1 cellular context compared by ENCODE assay signal in the genomic region with DNA sequence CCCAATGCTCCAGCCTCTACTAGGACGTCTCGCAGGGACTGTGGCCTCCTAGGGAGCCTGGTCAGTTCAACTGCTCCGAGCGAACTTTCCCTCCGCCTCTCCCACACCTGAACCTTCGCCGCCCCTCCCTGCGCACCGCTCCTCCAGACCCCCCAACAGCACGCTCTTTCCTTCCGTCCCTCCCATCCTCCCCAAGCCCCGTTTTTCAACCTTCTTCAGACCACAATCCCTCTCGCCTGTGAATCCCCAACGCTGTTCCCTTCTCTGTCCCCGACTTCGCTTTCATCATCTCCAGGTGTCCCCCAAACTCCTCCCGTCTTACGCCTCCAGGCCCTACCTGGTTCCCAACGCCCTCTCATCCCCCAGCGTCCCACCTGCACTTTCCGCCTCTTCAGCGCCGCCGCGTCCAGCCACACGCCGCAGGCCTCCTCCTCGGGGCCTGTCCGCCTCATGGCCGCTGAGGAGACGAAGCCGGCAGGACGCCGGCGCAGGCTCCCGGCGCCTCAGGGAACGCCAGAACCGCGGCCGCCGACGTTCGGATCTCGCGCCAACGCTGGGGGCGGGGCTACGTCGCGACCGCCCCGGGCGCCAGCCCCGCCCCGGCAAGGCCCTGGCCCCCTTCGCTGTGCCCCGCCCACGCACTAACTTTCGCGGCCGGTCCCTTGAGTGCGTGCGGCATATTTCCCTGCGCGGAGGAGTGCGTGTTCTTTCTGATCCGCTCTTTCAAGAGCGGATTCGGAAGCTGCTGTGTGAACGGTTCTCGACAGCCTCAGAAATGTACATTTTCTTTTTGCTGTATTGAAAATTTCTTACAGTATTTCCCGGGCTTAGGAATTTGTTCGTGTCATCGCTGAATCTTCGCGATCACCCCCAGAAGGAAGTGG.
A peak's percentile ranks its signal among the peaks of the same experiment; 100 is the strongest.
TF ChIP-seq lines count a peak whose summit lies in the region.

Gene AUNIP (minus strand): TSS at position 552 of the 884 bp plus-strand sequence. CDS start 100 bp downstream, at position 452.

TF ChIP-seq in SK-N-SH, 30 proteins besides CTCF, POLR2A, EP300 and RAD21 (continued from another document):
- TF ChIP-seq, protein P1, sequence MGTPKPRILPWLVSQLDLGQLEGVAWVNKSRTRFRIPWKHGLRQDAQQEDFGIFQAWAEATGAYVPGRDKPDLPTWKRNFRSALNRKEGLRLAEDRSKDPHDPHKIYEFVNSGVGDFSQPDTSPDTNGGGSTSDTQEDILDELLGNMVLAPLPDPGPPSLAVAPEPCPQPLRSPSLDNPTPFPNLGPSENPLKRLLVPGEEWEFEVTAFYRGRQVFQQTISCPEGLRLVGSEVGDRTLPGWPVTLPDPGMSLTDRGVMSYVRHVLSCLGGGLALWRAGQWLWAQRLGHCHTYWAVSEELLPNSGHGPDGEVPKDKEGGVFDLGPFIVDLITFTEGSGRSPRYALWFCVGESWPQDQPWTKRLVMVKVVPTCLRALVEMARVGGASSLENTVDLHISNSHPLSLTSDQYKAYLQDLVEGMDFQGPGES (IDR thresholded peaks at IDR 0.05; ENCODE audit: low read depth, low read length): no peak
- no peak for TF ChIP-seq GATA2 (CRISPR knock-in tag; IDR thresholded peaks at IDR 0.05)
- TF ChIP-seq POLR2AphosphoS5 (IDR thresholded peaks at IDR 0.05; ENCODE audit: low read depth, low read length): peak; percentile 85
- no peak for TF ChIP-seq JUND (IDR thresholded peaks at IDR 0.05)
- TF ChIP-seq TAF1 (IDR thresholded peaks at IDR 0.05; ENCODE audit: borderline replicate concordance, low read depth, low read length): no peak; the same call in 1 of the 2 replicates
- TF ChIP-seq CHD2 (IDR thresholded peaks at IDR 0.05; ENCODE audit: low read length, partially characterized antibody): peak; percentile 77
- no peak for TF ChIP-seq RFX5 (IDR thresholded peaks at IDR 0.05; ENCODE audit: low read length)
- no peak for TF ChIP-seq TEAD4 (IDR thresholded peaks at IDR 0.05; ENCODE audit: borderline replicate concordance, insufficient read depth)
- TF ChIP-seq, protein P2, sequence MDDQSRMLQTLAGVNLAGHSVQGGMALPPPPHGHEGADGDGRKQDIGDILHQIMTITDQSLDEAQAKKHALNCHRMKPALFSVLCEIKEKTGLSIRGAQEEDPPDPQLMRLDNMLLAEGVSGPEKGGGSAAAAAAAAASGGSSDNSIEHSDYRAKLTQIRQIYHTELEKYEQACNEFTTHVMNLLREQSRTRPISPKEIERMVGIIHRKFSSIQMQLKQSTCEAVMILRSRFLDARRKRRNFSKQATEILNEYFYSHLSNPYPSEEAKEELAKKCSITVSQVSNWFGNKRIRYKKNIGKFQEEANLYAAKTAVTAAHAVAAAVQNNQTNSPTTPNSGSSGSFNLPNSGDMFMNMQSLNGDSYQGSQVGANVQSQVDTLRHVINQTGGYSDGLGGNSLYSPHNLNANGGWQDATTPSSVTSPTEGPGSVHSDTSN (IDR thresholded peaks at IDR 0.05): no peak
- TF ChIP-seq SIN3A (IDR thresholded peaks at IDR 0.05; ENCODE audit: borderline replicate concordance, low read depth, low read length): peak; percentile 99
- no peak for TF ChIP-seq ELF1 (IDR thresholded peaks at IDR 0.05)
- no peak for TF ChIP-seq EZH2phosphoT487 (IDR thresholded peaks at IDR 0.05; ENCODE audit: borderline replicate concordance, low read depth)
- TF ChIP-seq NFIC (IDR thresholded peaks at IDR 0.05; ENCODE audit: borderline replicate concordance): no peak
- no peak for TF ChIP-seq ZBTB33 (IDR thresholded peaks at IDR 0.05; ENCODE audit: borderline replicate concordance, low read depth)
- TF ChIP-seq TCF12 (IDR thresholded peaks at IDR 0.05): no peak
- TF ChIP-seq GABPA (IDR thresholded peaks at IDR 0.05; ENCODE audit: low read depth): no peak
- TF ChIP-seq MAX (IDR thresholded peaks at IDR 0.05; ENCODE audit: low read depth): peak; percentile 66
- TF ChIP-seq YY1 (IDR thresholded peaks at IDR 0.05; ENCODE audit: low read depth): no peak
- TF ChIP-seq USF1 (IDR thresholded peaks at IDR 0.05; ENCODE audit: borderline replicate concordance, low read depth): no peak
- TF ChIP-seq, protein P3, sequence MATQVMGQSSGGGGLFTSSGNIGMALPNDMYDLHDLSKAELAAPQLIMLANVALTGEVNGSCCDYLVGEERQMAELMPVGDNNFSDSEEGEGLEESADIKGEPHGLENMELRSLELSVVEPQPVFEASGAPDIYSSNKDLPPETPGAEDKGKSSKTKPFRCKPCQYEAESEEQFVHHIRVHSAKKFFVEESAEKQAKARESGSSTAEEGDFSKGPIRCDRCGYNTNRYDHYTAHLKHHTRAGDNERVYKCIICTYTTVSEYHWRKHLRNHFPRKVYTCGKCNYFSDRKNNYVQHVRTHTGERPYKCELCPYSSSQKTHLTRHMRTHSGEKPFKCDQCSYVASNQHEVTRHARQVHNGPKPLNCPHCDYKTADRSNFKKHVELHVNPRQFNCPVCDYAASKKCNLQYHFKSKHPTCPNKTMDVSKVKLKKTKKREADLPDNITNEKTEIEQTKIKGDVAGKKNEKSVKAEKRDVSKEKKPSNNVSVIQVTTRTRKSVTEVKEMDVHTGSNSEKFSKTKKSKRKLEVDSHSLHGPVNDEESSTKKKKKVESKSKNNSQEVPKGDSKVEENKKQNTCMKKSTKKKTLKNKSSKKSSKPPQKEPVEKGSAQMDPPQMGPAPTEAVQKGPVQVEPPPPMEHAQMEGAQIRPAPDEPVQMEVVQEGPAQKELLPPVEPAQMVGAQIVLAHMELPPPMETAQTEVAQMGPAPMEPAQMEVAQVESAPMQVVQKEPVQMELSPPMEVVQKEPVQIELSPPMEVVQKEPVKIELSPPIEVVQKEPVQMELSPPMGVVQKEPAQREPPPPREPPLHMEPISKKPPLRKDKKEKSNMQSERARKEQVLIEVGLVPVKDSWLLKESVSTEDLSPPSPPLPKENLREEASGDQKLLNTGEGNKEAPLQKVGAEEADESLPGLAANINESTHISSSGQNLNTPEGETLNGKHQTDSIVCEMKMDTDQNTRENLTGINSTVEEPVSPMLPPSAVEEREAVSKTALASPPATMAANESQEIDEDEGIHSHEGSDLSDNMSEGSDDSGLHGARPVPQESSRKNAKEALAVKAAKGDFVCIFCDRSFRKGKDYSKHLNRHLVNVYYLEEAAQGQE (IDR thresholded peaks at IDR 0.05; ENCODE audit: low read depth, low read length): no peak
